In the genomic region with DNA sequence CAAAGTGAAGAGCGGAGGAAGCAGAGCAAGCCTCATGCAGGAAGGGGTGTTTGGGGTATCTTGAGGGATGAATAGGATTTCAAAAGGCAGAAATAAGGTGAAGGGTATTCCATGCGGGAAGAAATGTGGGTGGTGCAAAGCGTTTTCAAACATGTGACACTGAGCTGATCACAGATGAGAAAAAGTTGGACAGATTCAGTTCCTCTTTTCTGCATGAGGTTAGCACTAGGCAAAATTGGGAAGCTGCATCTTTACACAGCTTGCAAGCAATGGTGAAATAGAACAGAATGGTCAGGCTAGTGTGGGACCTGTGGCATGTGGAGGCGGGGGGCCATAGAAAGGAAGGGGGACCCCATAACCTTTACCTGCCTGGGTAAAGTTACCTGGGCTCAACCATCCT, we compare ENCODE assay signal across 23 cellular contexts. TPM values are rescaled to one million over a fixed set of nuclear protein-coding genes. Genes with fewer than 3 reads are reported as not detected.
DNase-seq lines count a peak whose midpoint lies in the region; ATAC-seq, FAIRE-seq and TF ChIP-seq lines count a peak whose summit lies in the region.
"Had no signal": no experiment of that assay in that cellular context is flagged by ENCODE, and none has a peak within 500 bp of the region (broad histone marks: within the 10 kb centered on the region; RNA-seq: fewer than 3 reads in every experiment).

No MANE protein-coding gene starts in this region.

- H3K9ac ChIP-seq in GM12878 (ENCODE audit: control insufficient read depth, insufficient read depth, low read length) = no peak overlapping the region
- H3K9ac ChIP-seq: parathyroid adenoma had no signal

- H3K9me3 ChIP-seq in GM12878 (replicated peaks; ENCODE audit: control insufficient read depth, insufficient read depth, low read length) = no peaks in the 10 kb centered on the region
- H3K9me3 ChIP-seq: adrenal gland, BE2C had no signal

- no peak overlapping the region for H3K27ac ChIP-seq in GM12878 (ENCODE audit: control insufficient read depth, insufficient read depth)
- H3K27ac ChIP-seq: adrenal gland, dorsolateral prefrontal cortex, epithelial cell of prostate, parathyroid adenoma had no signal

- intact Hi-C loops in GM12878 (cut with micrococcal nuclease; ENCODE audit: unreplicated experiment) = no loop called here
- intact Hi-C loops in lower leg skin (cut with DNase I; ENCODE audit: low total_unique reads) = no loop called here

- TF ChIP-seq RAD21 in GM12878 (IDR thresholded peaks at IDR 0.05; ENCODE audit: insufficient read depth, low read depth, low read length) = no peak

- DNase-seq in KBM-7 = peak; percentile 43
- DNase-seq in NOMO-1 treated with dmso at 0.1 percent for 144 hours (lab: John Stamatoyannopoulos, UW; ENCODE audit: unreplicated experiment) = peak; percentile 71
- DNase-seq in GM12878 (ENCODE audit: low read depth, low spot score) = no peak
- DNase-seq in pons (ENCODE audit: low spot score) = peak; percentile 60
- no peak for DNase-seq in NCI-H82 (lab: John Stamatoyannopoulos, UW)
- no peak for DNase-seq in lower leg skin (ENCODE audit: low spot score in 2 of 2)
- DNase-seq in NCI-H146 treated with DMSO at 0.1 percent for 48 hours (lab: John Stamatoyannopoulos, UW; ENCODE audit: unreplicated experiment) = no peak
- DNase-seq: activated CD4-positive, alpha-beta T cell treated with anti-CD3 and anti-CD28 coated beads for 4 hours; activated effector memory CD4-positive, alpha-beta T cell treated with anti-CD3 and anti-CD28 coated beads, Interleukin-2, amount 50 U/mL, for 16 hours; adrenal gland; BE2C; dorsolateral prefrontal cortex; NCI-H1105 treated with DMSO at 0.1 percent for 48 hours; NCI-H2171; stimulated activated CD4-positive, alpha-beta T cell treated with anti-CD3 and anti-CD28 coated beads, Interleukin-4, amount 100 ng/mL, for 4 hours; substantia nigra; T-helper 2 cell had no signal

- in situ Hi-C loops in KBM-7 (cut with MboI; ENCODE audit: low pct_unique_long_range_greater_than_20kb, low sequenced_read_pairs) = no loop called here
- in situ Hi-C loops in GM12878 (cut with MboI) = no loop called here

- POLR2A ChIA-PET in GM12878 (lab: Charles Lee) = no interaction called here

- peak; percentile 73 for ATAC-seq in GM12878
- ATAC-seq: Right ventricle myocardium inferior had no signal

- TF ChIP-seq EP300 in GM12878 (IDR thresholded peaks at IDR 0.05; ENCODE audit: borderline replicate concordance in 1 of 2, control insufficient read depth in 1 of 2, low read depth in 2 of 2, low read length in 2 of 2) = no peak

- H4K20me1 ChIP-seq in GM12878 (ENCODE audit: control insufficient read depth, insufficient read depth) = no peaks in the 10 kb centered on the region

- no peaks in the 10 kb centered on the region for H3K4me1 ChIP-seq in GM12878 (ENCODE audit: control insufficient read depth, insufficient read depth, low read length)
- H3K4me1 ChIP-seq: adrenal gland, BE2C, parathyroid adenoma had no signal

- H3K79me2 ChIP-seq in GM12878 (ENCODE audit: control insufficient read depth, insufficient read depth, low read length) = no peaks in the 10 kb centered on the region
- H3K79me2 ChIP-seq: parathyroid adenoma had no signal

- SMC1A ChIA-PET in GM12878 (lab: Charles Lee; ENCODE audit: uncharacterized antibody, unreplicated experiment) = interaction anchor here (0.9 to 1.3 kb wide), 4 partner anchors 118 to 306 kb away, joined by 3 to 5 read pairs (median 4); no protein-coding TSS in a partner anchor

- RAD21 ChIA-PET in GM12878 (lab: Charles Lee; ENCODE audit: unreplicated experiment) = interaction anchor here (1.2 to 1.3 kb wide), 2 partner anchors 13 to 42 kb away, joined by 3 to 4 read pairs; no protein-coding TSS in a partner anchor

- no TSS peak for BruUV-seq in GM12878 (replicated peaks; lab: Mats Ljungman, UMichigan)

- TF ChIP-seq CTCF in GM12878 (IDR thresholded peaks at IDR 0.05 in 2 of 3, conservative IDR thresholded peaks at IDR 0.05 in 1 of 3; ENCODE audit: control insufficient read depth in 2 of 3, extremely low read depth in 1 of 3, insufficient read depth in 1 of 3, low read depth in 3 of 3, low read length in 3 of 3) (no peak), lower leg skin (IDR thresholded peaks at IDR 0.05) (no peak)

- H2AFZ ChIP-seq in GM12878 (ENCODE audit: control insufficient read depth, low read depth, low read length) = no peak overlapping the region
- H2AFZ ChIP-seq: parathyroid adenoma had no signal

- H3K36me3 ChIP-seq in GM12878 (ENCODE audit: control insufficient read depth in 2 of 2, insufficient read depth in 2 of 2, low read length in 1 of 2) = no peaks in the 10 kb centered on the region
- H3K36me3 ChIP-seq: adrenal gland, BE2C had no signal

- 26% methylated on average over 4 of the region's 4 CpGs for WGBS in GM12878 (ENCODE audit: insufficient coverage, insufficient replicate concordance, low lambda C conversion rate, missing lambda C conversion rate)
- WGBS in lower leg skin, 2 donors = 79 to 83% methylated on average over 4 of the region's 4 CpGs

- no peak for TF ChIP-seq POLR2A in GM12878 (IDR thresholded peaks at IDR 0.05; ENCODE audit: low read depth, low read length)
- TF ChIP-seq POLR2A in lower leg skin (IDR thresholded peaks at IDR 0.05) = no peak

- H3K4me2 ChIP-seq in GM12878 (ENCODE audit: control insufficient read depth, insufficient read depth) = no peak overlapping the region

- H3K4me3 ChIP-seq in GM12878 (no peak overlapping the region), lower leg skin (ENCODE audit: low read depth, poor library complexity, severe bottlenecking) (no peak overlapping the region)
- H3K4me3 ChIP-seq: adrenal gland, dorsolateral prefrontal cortex, skin epidermis had no signal

- no peak for FAIRE-seq in GM12878 (lab: Jason Lieb, UNC)
- FAIRE-seq: frontal cortex had no signal

- H3K27me3 ChIP-seq in GM12878 (replicated peaks in 1 of 2; ENCODE audit: control insufficient read depth in 2 of 2, insufficient read depth in 2 of 2, low read length in 1 of 2) = 0 out of 4 replicates have a peak, but pooled peaks cover 0 to 2% of the 10 kb centered on the region in 2 experiments
- H3K27me3 ChIP-seq: adrenal gland, BE2C had no signal

- CTCF ChIA-PET in GM12878 (lab: Yijun Ruan, JAX) = interaction anchor here (0.5 to 2.9 kb wide), 7 partner anchors 9 to 306 kb away, joined by 3 to 10 read pairs (median 4); no protein-coding TSS in a partner anchor

TF ChIP-seq in GM12878, 131 proteins besides CTCF, POLR2A, EP300 and RAD21 (continues in another document):
- TF ChIP-seq MTA2 (IDR thresholded peaks at IDR 0.05; ENCODE audit: low read depth) = 0 out of 2 replicates have a peak, but pooled peaks have one; percentile 10

RNA-seq across cellular contexts. Expression of a gene that starts 16.6 kb away (rescaled TPM):
- not detected in 2 replicates for total RNA-seq in GM12878 (2013; cell fraction: nucleolus; rRNA removed)
- total RNA-seq in GM12878 (2014; rRNA removed) (not detected in 2 replicates), GM12878 (2014; rRNA removed; fragmentation: Illumina TruSeq; extraction: Trizol) (not detected in 2 replicates), GM12878 (2021) (not detected in 2 replicates), lower leg skin (not detected)
- polyA plus RNA-seq in GM12878 (2011; ENCODE audit: low read depth) = not detected
- polyA plus RNA-seq in GM12878 (2011; rRNA removed) (not detected in 2 replicates), GM12878 (2014; fragmentation: Illumina TruSeq; extraction: Trizol) (not detected in 2 replicates), GM12878 (2014; fragmentation: Nextera tagmentation; extraction: Ambion mirVana) (not detected), GM12878 (2014; rRNA removed) (not detected in 2 replicates), GM12878 (2016; fragmentation: Nextera tagmentation; extraction: Ambion mirVana) (not detected)
- polyA plus RNA-seq in GM12878 (2011; cell fraction: cytosol; rRNA removed) = not detected in 2 replicates
- polyA plus RNA-seq in GM12878 (2011; cell fraction: nucleus; rRNA removed) = not detected in 2 replicates
- not detected in 2 replicates for polyA plus RNA-seq in GM12878 (2012)
- polyA minus RNA-seq in GM12878 (2011; rRNA and poly(A)+ RNA removed) = not detected in 2 replicates
- polyA minus RNA-seq in GM12878 (2011; cell fraction: cytosol; rRNA and poly(A)+ RNA removed) = not detected in 2 replicates
- polyA minus RNA-seq in GM12878 (2011; cell fraction: nucleus; rRNA and poly(A)+ RNA removed) = not detected in 2 replicates
- total RNA-seq: adrenal gland, frontal cortex, liver, Right ventricle myocardium inferior had no signal
- polyA plus RNA-seq: adrenal gland, liver had no signal

RNA-seq across cellular contexts. Expression of a gene that starts 51.5 kb away (rescaled TPM):
- total RNA-seq in GM12878 (2013; cell fraction: nucleolus; rRNA removed) = not detected in 2 replicates
- total RNA-seq in GM12878 (2014; rRNA removed) (not detected in 2 replicates), GM12878 (2014; rRNA removed; fragmentation: Illumina TruSeq; extraction: Trizol) (not detected in 2 replicates), GM12878 (2021) (not detected in 2 replicates), lower leg skin (1 to 10 TPM in 1 of 4 donors, under 1 TPM in 2, not detected in 1; 0.34 to 1.9 (median 0.78) TPM)
- not detected for polyA plus RNA-seq in GM12878 (2011; ENCODE audit: low read depth)
- polyA plus RNA-seq in GM12878 (2011; rRNA removed) (not detected in 2 replicates), GM12878 (2014; fragmentation: Illumina TruSeq; extraction: Trizol) (not detected in 2 replicates), GM12878 (2014; fragmentation: Nextera tagmentation; extraction: Ambion mirVana) (not detected), GM12878 (2014; rRNA removed) (not detected in 2 replicates), GM12878 (2016; fragmentation: Nextera tagmentation; extraction: Ambion mirVana) (not detected)
- not detected in 2 replicates for polyA plus RNA-seq in GM12878 (2011; cell fraction: cytosol; rRNA removed)
- 0.10 and 0.13 TPM in 2 replicates for polyA plus RNA-seq in GM12878 (2011; cell fraction: nucleus; rRNA removed)
- not detected in 2 replicates for polyA plus RNA-seq in GM12878 (2012)
- polyA minus RNA-seq in GM12878 (2011; rRNA and poly(A)+ RNA removed) = not detected in 2 replicates
- polyA minus RNA-seq in GM12878 (2011; cell fraction: cytosol; rRNA and poly(A)+ RNA removed) = not detected in 2 replicates
- polyA minus RNA-seq in GM12878 (2011; cell fraction: nucleus; rRNA and poly(A)+ RNA removed) = not detected in 2 replicates
- total RNA-seq: frontal cortex, liver, Right ventricle myocardium inferior had no signal

Comparison
In these comparisons a context has a peak if more than half of its experiments do, and no peak if none do; other contexts are left out.
1. DNase-seq: peak in KBM-7 (single experiment), NOMO-1 treated with dmso at 0.1 percent for 144 hours (single experiment) and pons (single experiment); none in GM12878 (single experiment), NCI-H82 (single experiment), lower leg skin (0 of 2) and NCI-H146 treated with DMSO at 0.1 percent for 48 hours (single experiment).